In the genomic region with DNA sequence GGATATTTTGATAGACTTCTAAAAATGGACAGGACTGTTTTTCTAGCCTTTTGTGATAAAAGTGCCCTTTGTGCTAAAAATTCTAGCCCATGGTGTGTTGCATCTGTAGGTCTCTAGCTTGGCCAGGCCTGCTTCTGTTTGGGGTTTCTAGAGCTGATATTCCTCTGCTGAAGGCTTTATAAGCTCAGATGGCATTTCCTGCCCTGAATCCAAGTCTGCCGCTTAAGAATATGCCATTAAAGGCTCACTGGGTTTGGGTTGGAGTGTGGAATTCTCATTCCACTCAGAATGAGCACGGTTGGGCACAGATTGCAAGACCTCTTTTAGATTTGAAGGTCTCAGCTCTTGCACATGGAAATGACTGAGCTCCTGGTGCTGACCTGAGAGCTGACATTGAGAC, we compare ENCODE assay signal across 22 cellular contexts.
"Had no signal": no experiment of that assay in that cellular context is flagged by ENCODE, and none has a peak within 500 bp of the region (broad histone marks: within the 10 kb centered on the region; RNA-seq: fewer than 3 reads in every experiment).

No MANE protein-coding gene starts in this region.

- H3K36me3 Mint-ChIP-seq: activated naive CD4-positive, alpha-beta T cell treated with anti-CD3 and anti-CD28 coated beads, Interleukin-2, amount 10 ng/mL, durations not matched to agents 7 days and 5 days; stimulated activated memory B cell treated with anti-CD40 and anti-IgM and Interleukin-4, amounts not matched to agents 10 μg/mL and 1 μg/mL and 100 μg/mL, for 72 hours had no signal

- DNase-seq: activated CD4-positive, alpha-beta T cell treated with anti-CD3 and anti-CD28 coated beads for 1 hour; activated CD4-positive, alpha-beta T cell treated with anti-CD3 and anti-CD28 coated beads, Interleukin-2, amount 50 U/mL, for 4 hours; activated effector memory CD4-positive, alpha-beta T cell treated with anti-CD3 and anti-CD28 coated beads, Interleukin-2, amount 50 U/mL, for 16 hours; activated naive CD4-positive, alpha-beta T cell treated with anti-CD3 and anti-CD28 coated beads, Interleukin-2, amount 10 ng/mL, durations not matched to agents 7 days and 5 days; activated T-cell treated with anti-CD3 and anti-CD28 coated beads, Interleukin-2, amount 50 U/mL, for 72 hours; brain microvascular endothelial cell; head of caudate nucleus; hypothalamus; left ventricle myocardium inferior; nephron progenitor cell; small intestine; stimulated activated CD4-positive, alpha-beta T cell treated with anti-CD3 and anti-CD28 coated beads, Interleukin-15, amount 100 ng/mL, for 24 hours; stomach; T-helper 9 cell; trophoblast cell; uterus had no signal

- H3K9me3 Mint-ChIP-seq: activated T-cell treated with anti-CD3 and anti-CD28 coated beads, Interleukin-2, amount 50 U/mL, for 72 hours; central memory CD8-positive, alpha-beta T cell; stimulated activated memory B cell treated with anti-CD40 and anti-IgM and Interleukin-4, amounts not matched to agents 10 μg/mL and 1 μg/mL and 100 μg/mL, for 72 hours had no signal

- H3K4me3 ChIP-seq: colonic mucosa, gastroesophageal sphincter, left ventricle myocardium inferior, stomach, suprapubic skin, uterus had no signal

- FAIRE-seq: small intestine had no signal

- H3K4me3 Mint-ChIP-seq: activated naive CD4-positive, alpha-beta T cell treated with anti-CD3 and anti-CD28 coated beads, Interleukin-2, amount 10 ng/mL, durations not matched to agents 7 days and 5 days; activated T-cell treated with anti-CD3 and anti-CD28 coated beads, Interleukin-2, amount 50 U/mL, for 72 hours; central memory CD8-positive, alpha-beta T cell; nephron progenitor cell; stimulated activated memory B cell treated with anti-CD40 and anti-IgM and Interleukin-4, amounts not matched to agents 10 μg/mL and 1 μg/mL and 100 μg/mL, for 72 hours had no signal

- ATAC-seq: activated T-cell treated with anti-CD3 and anti-CD28 coated beads, Interleukin-2, amount 50 U/mL, for 72 hours; gastroesophageal sphincter; sciatic nerve; stimulated activated memory B cell treated with anti-CD40 and anti-IgM and Interleukin-4, amounts not matched to agents 10 μg/mL and 1 μg/mL and 100 μg/mL, for 72 hours had no signal

- H3K36me3 ChIP-seq: brain microvascular endothelial cell, colonic mucosa, gastroesophageal sphincter, left ventricle myocardium inferior, stomach, suprapubic skin, uterus had no signal

- H3K27me3 Mint-ChIP-seq: central memory CD8-positive, alpha-beta T cell had no signal

- H3K27ac Mint-ChIP-seq: activated naive CD4-positive, alpha-beta T cell treated with anti-CD3 and anti-CD28 coated beads, Interleukin-2, amount 10 ng/mL, durations not matched to agents 7 days and 5 days; activated T-cell treated with anti-CD3 and anti-CD28 coated beads, Interleukin-2, amount 50 U/mL, for 72 hours; nephron progenitor cell; stimulated activated memory B cell treated with anti-CD40 and anti-IgM and Interleukin-4, amounts not matched to agents 10 μg/mL and 1 μg/mL and 100 μg/mL, for 72 hours had no signal

- H3K27me3 ChIP-seq: brain microvascular endothelial cell, colonic mucosa, gastroesophageal sphincter, stomach, suprapubic skin, uterus had no signal

- H3K4me1 Mint-ChIP-seq: activated naive CD4-positive, alpha-beta T cell treated with anti-CD3 and anti-CD28 coated beads, Interleukin-2, amount 10 ng/mL, durations not matched to agents 7 days and 5 days; stimulated activated memory B cell treated with anti-CD40 and anti-IgM and Interleukin-4, amounts not matched to agents 10 μg/mL and 1 μg/mL and 100 μg/mL, for 72 hours had no signal
